In the genomic region with DNA sequence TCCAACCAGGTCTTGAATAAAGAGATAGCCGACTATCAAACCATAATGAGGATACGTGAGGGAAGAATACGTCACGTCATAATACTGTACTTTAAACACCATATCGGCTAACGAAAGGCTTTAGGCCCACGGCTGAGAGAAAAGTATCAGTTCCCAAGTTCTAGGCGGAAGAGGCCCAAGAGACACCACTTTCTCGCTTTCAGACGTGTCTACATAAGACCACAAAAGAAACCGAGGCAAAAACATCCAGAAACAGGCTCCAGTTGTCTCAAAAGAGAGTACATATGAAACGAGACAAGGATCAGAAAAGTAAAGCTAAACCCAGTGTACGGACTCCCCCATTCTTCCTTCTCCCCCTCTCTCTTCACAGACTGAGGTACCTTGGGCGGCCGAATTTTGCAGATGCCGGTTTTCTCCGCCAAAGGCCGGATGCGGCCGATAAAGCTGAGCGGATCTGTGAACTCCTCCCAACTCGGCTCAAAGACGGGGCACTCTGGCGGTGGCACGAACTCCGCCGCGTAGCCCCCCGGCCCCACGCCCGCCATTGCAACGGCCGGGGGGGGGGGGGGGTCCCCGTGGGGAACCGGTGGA, we compare ENCODE assay signal across 8 cellular contexts.
DNase-seq lines count a peak whose midpoint lies in the region; ATAC-seq lines count a peak whose summit lies in the region.

No MANE protein-coding gene starts in this region.

- H3K9ac ChIP-seq in mucosa of stomach (ENCODE audit: low read length) (peak overlapping the region; percentile 98), subcutaneous abdominal adipose tissue (ENCODE audit: low read length in 5 of 5) (peak overlapping the region; percentile 86 to 99 (median 95))

- H3K4me1 ChIP-seq in effector memory CD4-positive, alpha-beta T cell (ENCODE audit: control insufficient read depth, insufficient read depth, low read length, poor library complexity, severe bottlenecking), result peaks cover 15% of the 10 kb centered on the region
- H3K4me1 ChIP-seq in mucosa of stomach (ENCODE audit: control insufficient read depth, insufficient read depth, low read length), result no peaks in the 10 kb centered on the region
- H3K4me1 ChIP-seq in subcutaneous abdominal adipose tissue (ENCODE audit: control insufficient read depth in 5 of 5, insufficient read depth in 5 of 5, low read length in 5 of 5), result peaks cover 0 to 40% (median 39%) of the 10 kb centered on the region in 5 donors

- H3K27ac ChIP-seq in effector memory CD4-positive, alpha-beta T cell (ENCODE audit: insufficient read depth, low read length, poor library complexity, severe bottlenecking), result peak overlapping the region; percentile 94
- peak overlapping the region; percentile 98 for H3K27ac ChIP-seq in subcutaneous abdominal adipose tissue (ENCODE audit: low read depth, low read length)

- H3K4me3 ChIP-seq in effector memory CD4-positive, alpha-beta T cell (ENCODE audit: insufficient read depth, low read depth, low read length, poor library complexity, severe bottlenecking), result peak overlapping the region; percentile 97
- H3K4me3 ChIP-seq in mucosa of stomach (ENCODE audit: low read length) (peak overlapping the region; percentile 84), subcutaneous abdominal adipose tissue (ENCODE audit: low read depth in 1 of 5, low read length in 5 of 5) (peak overlapping the region; percentile 93 to 99 (median 94))

- H3K27me3 ChIP-seq in effector memory CD4-positive, alpha-beta T cell (replicated peaks; ENCODE audit: control insufficient read depth, insufficient read depth, low read length, poor library complexity, severe bottlenecking), result no peaks in the 10 kb centered on the region
- no peaks in the 10 kb centered on the region for H3K27me3 ChIP-seq in mucosa of stomach (ENCODE audit: control insufficient read depth, insufficient read depth, low read length)
- H3K27me3 ChIP-seq in subcutaneous abdominal adipose tissue (ENCODE audit: control insufficient read depth in 5 of 5, insufficient read depth in 4 of 5, low read length in 5 of 5), result no peaks in the 10 kb centered on the region

- peak; percentile 9 to 78 (median 41) for DNase-seq in T-helper 2 cell
- DNase-seq in effector memory CD4-positive, alpha-beta T cell, result peak; percentile 31 to 45 (median 42)
- DNase-seq in SIG-M5 (lab: John Stamatoyannopoulos, UW), result no peak
- DNase-seq in NCI-H2196 treated with DMSO at 0.1 percent for 48 hours (lab: John Stamatoyannopoulos, UW; ENCODE audit: unreplicated experiment), result no peak

- ATAC-seq in GM18873 (IDR thresholded peaks at IDR 0.05; ENCODE audit: low FRiP score, unreplicated experiment) (peak; percentile 6), HG03025 (IDR thresholded peaks at IDR 0.05; ENCODE audit: low FRiP score, unreplicated experiment) (peak; percentile 16)

- no peaks in the 10 kb centered on the region for H3K9me3 ChIP-seq in effector memory CD4-positive, alpha-beta T cell (ENCODE audit: control insufficient read depth, low read length)
- H3K9me3 ChIP-seq in mucosa of stomach (ENCODE audit: control insufficient read depth, low read length), result no peaks in the 10 kb centered on the region
- H3K9me3 ChIP-seq in subcutaneous abdominal adipose tissue (ENCODE audit: control insufficient read depth in 5 of 5, low read length in 5 of 5), result no peaks in the 10 kb centered on the region

- peaks cover 11% of the 10 kb centered on the region for H3K36me3 ChIP-seq in effector memory CD4-positive, alpha-beta T cell (ENCODE audit: control insufficient read depth, insufficient read depth, low read length)
- H3K36me3 ChIP-seq in mucosa of stomach (ENCODE audit: control insufficient read depth, insufficient read depth, low read length) (no peaks in the 10 kb centered on the region), subcutaneous abdominal adipose tissue (ENCODE audit: control insufficient read depth in 5 of 5, insufficient read depth in 5 of 5, low read length in 5 of 5) (peaks cover 7 to 12% (median 9%) of the 10 kb centered on the region in 5 donors)

Comparison
In these comparisons a context has a peak if more than half of its experiments do, and no peak if none do; other contexts are left out.
1. DNase-seq: peak in T-helper 2 cell (5 of 5) and effector memory CD4-positive, alpha-beta T cell (3 of 3); none in SIG-M5 (single experiment) and NCI-H2196 treated with DMSO at 0.1 percent for 48 hours (single experiment).
2. Peak in every context shown above with its lines, with median percentiles within 50 percentile points of each other: H3K4me3 ChIP-seq.